In the genomic region with DNA sequence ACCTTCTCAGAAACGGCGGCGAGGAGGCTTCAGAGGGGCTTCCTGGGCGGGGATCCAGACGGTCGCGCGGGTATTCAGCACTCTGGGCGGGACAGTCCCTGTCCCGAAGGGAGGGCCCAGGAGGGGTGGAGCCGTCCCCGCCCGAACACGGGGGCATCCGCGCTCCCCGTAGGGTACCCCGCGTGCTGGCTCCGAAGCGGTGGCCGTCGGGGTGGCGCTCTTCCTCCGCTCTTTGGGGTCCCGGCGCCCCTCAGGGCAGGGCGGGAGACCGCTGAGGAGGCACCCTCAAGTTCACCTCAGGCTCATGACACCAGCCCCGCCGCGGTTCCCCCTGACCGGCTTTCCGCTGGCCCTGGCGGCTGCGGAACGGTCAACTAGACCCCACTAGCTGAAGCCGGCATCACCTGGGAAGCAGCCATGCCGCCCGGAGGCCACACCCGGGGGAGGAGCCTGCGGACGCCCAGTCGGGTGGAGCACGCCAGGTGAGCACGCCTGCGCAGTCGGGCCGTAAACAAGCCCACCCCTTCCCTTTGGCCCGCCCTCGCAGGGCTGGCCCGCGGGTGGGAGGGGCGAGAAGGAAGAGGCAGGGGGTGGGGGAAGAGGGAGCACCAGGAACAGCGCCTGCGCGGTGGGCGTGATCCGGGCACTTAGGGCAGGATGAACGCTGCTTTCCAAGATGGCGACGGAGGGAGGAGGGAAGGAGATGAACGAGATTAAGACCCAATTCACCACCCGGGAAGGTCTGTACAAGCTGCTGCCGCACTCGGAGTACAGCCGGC, we compare ENCODE assay signal across 8 cellular contexts. TPM values are rescaled to one million over a fixed set of nuclear protein-coding genes. Genes with fewer than 3 reads are reported as not detected.
DNase-seq lines count a peak whose midpoint lies in the region; ATAC-seq and TF ChIP-seq lines count a peak whose summit lies in the region.

A gene with protein sequence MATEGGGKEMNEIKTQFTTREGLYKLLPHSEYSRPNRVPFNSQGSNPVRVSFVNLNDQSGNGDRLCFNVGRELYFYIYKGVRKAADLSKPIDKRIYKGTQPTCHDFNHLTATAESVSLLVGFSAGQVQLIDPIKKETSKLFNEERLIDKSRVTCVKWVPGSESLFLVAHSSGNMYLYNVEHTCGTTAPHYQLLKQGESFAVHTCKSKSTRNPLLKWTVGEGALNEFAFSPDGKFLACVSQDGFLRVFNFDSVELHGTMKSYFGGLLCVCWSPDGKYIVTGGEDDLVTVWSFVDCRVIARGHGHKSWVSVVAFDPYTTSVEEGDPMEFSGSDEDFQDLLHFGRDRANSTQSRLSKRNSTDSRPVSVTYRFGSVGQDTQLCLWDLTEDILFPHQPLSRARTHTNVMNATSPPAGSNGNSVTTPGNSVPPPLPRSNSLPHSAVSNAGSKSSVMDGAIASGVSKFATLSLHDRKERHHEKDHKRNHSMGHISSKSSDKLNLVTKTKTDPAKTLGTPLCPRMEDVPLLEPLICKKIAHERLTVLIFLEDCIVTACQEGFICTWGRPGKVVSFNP (plus strand): TSS at position 650 of the 779 bp plus-strand sequence. CDS start 27 bp downstream, at position 677.

- in situ Hi-C loops in SK-MEL-5 (cut with HindIII; ENCODE audit: low pct_unique_long_range_greater_than_20kb, low sequenced_read_pairs) = no loop called here

- TF ChIP-seq POLR2A in gastroesophageal sphincter (IDR thresholded peaks at IDR 0.05) = peak; percentile 17 to 55

- no peak for TF ChIP-seq EP300 in gastroesophageal sphincter (IDR thresholded peaks at IDR 0.05)

- DNase-seq in GM06990 (ENCODE audit: extremely low read depth, insufficient read length) = peak; percentile 98
- DNase-seq in HFF-Myc (ENCODE audit: extremely low read depth, low read depth) = peak; percentile 88
- peak; percentile 93 for DNase-seq in MV-4-11 (lab: John Stamatoyannopoulos, UW)
- peak; percentile 97 for DNase-seq in SK-MEL-5 (ENCODE audit: low read depth, low spot score)
- DNase-seq in activated naive CD4-positive, alpha-beta T cell treated with Interleukin-2 at 50 U/mL for 16 hours = peak; percentile 99
- peak; percentile 87 for DNase-seq in non-pigmented ciliary epithelial cell (ENCODE audit: low read depth)
- DNase-seq in superior temporal gyrus (ENCODE audit: extremely low spot score) = peak; percentile 99

- H3K36me3 ChIP-seq in GM06990 (ENCODE audit: control insufficient read depth, insufficient read depth, low read length) = no peaks in the 10 kb centered on the region
- peaks cover 0 to 12% of the 10 kb centered on the region in 2 donors for H3K36me3 ChIP-seq in gastroesophageal sphincter

- TF ChIP-seq CTCF in GM06990 (IDR thresholded peaks at IDR 0.05; ENCODE audit: insufficient read depth, low read length, poor library complexity, severe bottlenecking) = peak; percentile 36
- TF ChIP-seq CTCF in HFF-Myc (IDR thresholded peaks at IDR 0.05; ENCODE audit: low read depth, low read length, missing control alignments) = no peak
- TF ChIP-seq CTCF in gastroesophageal sphincter (IDR thresholded peaks at IDR 0.05) = no peak

- peak; percentile 99 for ATAC-seq in gastroesophageal sphincter

- peak within 1 kb of the TSS; percentile 95 for H3K4me3 ChIP-seq in GM06990 (replicated peaks; ENCODE audit: low read depth, low read length)
- H3K4me3 ChIP-seq in HFF-Myc (replicated peaks; ENCODE audit: low read depth, low read length) = peak within 1 kb of the TSS; percentile 95
- H3K4me3 ChIP-seq in gastroesophageal sphincter = peak within 1 kb of the TSS; percentile 92 to 96

- WGBS in gastroesophageal sphincter (ENCODE audit: low coverage in 1 of 2), 2 donors = 2% methylated on average over 7 of the region's 67 CpGs; no CpG with 5 or more reads in 1 of the 2 donors

- peak within 1 kb of the TSS; percentile 57 to 92 (median 87) for H3K27ac ChIP-seq in gastroesophageal sphincter

- H3K9me3 ChIP-seq in gastroesophageal sphincter = no peaks in the 10 kb centered on the region

- H3K27me3 ChIP-seq in GM06990 (replicated peaks; ENCODE audit: control insufficient read depth, insufficient read depth, low read length) (no peaks in the 10 kb centered on the region), gastroesophageal sphincter (no peaks in the 10 kb centered on the region)

- H3K4me1 ChIP-seq in gastroesophageal sphincter = peaks cover 0 to 38% (median 17%) of the 10 kb centered on the region in 3 donors

RNA-seq across cellular contexts. Expression of the gene that starts here (rescaled TPM):
- 17.5 and 22.1 TPM in 2 replicates for total RNA-seq in SK-MEL-5 (2014; rRNA removed; shearing (Covaris generic))
- 18.7 and 23.0 TPM in 2 replicates for polyA plus RNA-seq in SK-MEL-5 (2015; cell fraction: cytosol; rRNA removed)
- 21.2 and 27.7 TPM in 2 replicates for polyA plus RNA-seq in SK-MEL-5 (2015; cell fraction: nucleus; rRNA removed)
- total RNA-seq in gastroesophageal sphincter = 10 to 100 TPM; 24.6 to 33.0 (median 28.9) TPM

Comparison
In these comparisons a context has a peak if more than half of its experiments do, and no peak if none do; other contexts are left out.
1. Peak in every context shown above with its lines: DNase-seq, ATAC-seq, H3K4me3 ChIP-seq and H3K27ac ChIP-seq.